ENCODE assay signal across 9 cellular contexts in the genomic region with DNA sequence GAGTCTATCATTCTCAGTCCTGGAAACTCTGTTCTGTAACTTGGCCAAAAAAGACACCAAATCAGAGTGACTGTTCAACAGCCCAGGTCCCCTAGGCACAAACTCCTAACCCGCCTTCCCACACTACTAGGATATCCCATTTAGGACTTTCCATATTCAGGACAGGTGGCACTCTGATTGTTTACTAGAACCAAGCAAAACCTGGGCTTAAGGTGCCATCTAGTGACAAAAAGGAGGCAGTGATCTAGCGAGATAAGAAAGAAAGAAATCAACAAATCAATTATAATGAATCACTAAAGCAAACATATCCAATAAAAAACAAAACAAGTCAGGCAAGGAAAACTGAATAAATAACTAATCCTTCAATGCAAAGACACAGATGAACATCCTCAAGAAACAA.
A peak's percentile ranks its signal among the peaks of the same experiment; 100 is the strongest.
DNase-seq lines count a peak whose midpoint lies in the region; ATAC-seq and TF ChIP-seq lines count a peak whose summit lies in the region.
"Had no signal": no experiment of that assay in that cellular context is flagged by ENCODE, and none has a peak within 500 bp of the region (broad histone marks: within the 10 kb centered on the region; RNA-seq: fewer than 3 reads in every experiment).

No MANE protein-coding gene starts in this region.

- peak; percentile 20 for DNase-seq in activated naive CD4-positive, alpha-beta T cell treated with anti-CD3 and anti-CD28 coated beads for 36 hours
- no peak for DNase-seq in activated naive CD4-positive, alpha-beta T cell (lab: John Stamatoyannopoulos, UW)
- peak; percentile 63 for DNase-seq in NCI-H524 treated with DMSO at 0.1 percent for 48 hours (lab: John Stamatoyannopoulos, UW)
- peak; percentile 11 for DNase-seq in transverse colon

- CTCF ChIA-PET in activated naive CD4-positive, alpha-beta T cell treated with anti-CD3 and anti-CD28 coated beads for 36 hours (lab: Charles Lee): interaction anchor here (0.5 to 1.4 kb wide), 4 partner anchors 11 to 693 kb away, joined by 3 to 4 read pairs (median 4); no protein-coding TSS in a partner anchor

- H3K4me1 ChIP-seq in transverse colon: no peaks in the 10 kb centered on the region

- TF ChIP-seq POLR2A in transverse colon (IDR thresholded peaks at IDR 0.05): no peak

- in situ Hi-C loops in transverse colon (cut with MboI; ENCODE audit: low pct_ligation_motif_present in 1 of 4, low pct_unique_long_range_greater_than_20kb in 1 of 4, low sequenced_read_pairs in 3 of 4): loop anchor here in 2 of 4 donors (25.0 kb wide), 1 partner anchor 751 kb away; no protein-coding TSS in a partner anchor

- peaks cover 12% of the 10 kb centered on the region for H3K9me3 Mint-ChIP-seq in activated naive CD4-positive, alpha-beta T cell treated with anti-CD3 and anti-CD28 coated beads for 36 hours

- H3K4me3 ChIP-seq in transverse colon: no peak overlapping the region

- no peaks in the 10 kb centered on the region for H3K27me3 ChIP-seq in transverse colon

- H3K4me3 Mint-ChIP-seq in activated naive CD4-positive, alpha-beta T cell treated with anti-CD3 and anti-CD28 coated beads for 36 hours: no peak overlapping the region
- H3K4me3 Mint-ChIP-seq: activated T-cell treated with anti-CD3 and anti-CD28 coated beads, Interleukin-2, amount 50 U/mL, for 72 hours had no signal

- no peak overlapping the region for H3K27ac ChIP-seq in transverse colon

- H3K27me3 Mint-ChIP-seq in activated naive CD4-positive, alpha-beta T cell treated with anti-CD3 and anti-CD28 coated beads for 36 hours (ENCODE audit: low read depth): peaks cover 2% of the 10 kb centered on the region

- intact Hi-C loops in activated naive CD4-positive, alpha-beta T cell treated with anti-CD3 and anti-CD28 coated beads for 36 hours (cut with micrococcal nuclease): loop anchor here (1.0 to 5.0 kb wide), 4 partner anchors 432 to 757 kb away; no protein-coding TSS in a partner anchor
- intact Hi-C loops in transverse colon (cut with DNase I; ENCODE audit: low total_unique reads): no loop called here

- 39 to 44% methylated on average over 1 to 2 of the region's 2 CpGs for WGBS in transverse colon (ENCODE audit: low coverage in 1 of 2), 2 donors

- TF ChIP-seq EP300 in transverse colon (IDR thresholded peaks at IDR 0.05; ENCODE audit: low read depth): no peak

- peak; percentile 52 for ATAC-seq in esophagus mucosa
- ATAC-seq in HG03521 (IDR thresholded peaks at IDR 0.05; ENCODE audit: unreplicated experiment): no peak
- ATAC-seq in HG03469 (IDR thresholded peaks at IDR 0.05; ENCODE audit: unreplicated experiment): no peak
- no peak for ATAC-seq in HG02973 (IDR thresholded peaks at IDR 0.05; ENCODE audit: unreplicated experiment)
- ATAC-seq: activated T-cell treated with anti-CD3 and anti-CD28 coated beads, Interleukin-2, amount 50 U/mL, for 72 hours had no signal

- no peak overlapping the region for H3K27ac Mint-ChIP-seq in activated naive CD4-positive, alpha-beta T cell treated with anti-CD3 and anti-CD28 coated beads for 36 hours
- H3K27ac Mint-ChIP-seq: activated T-cell treated with anti-CD3 and anti-CD28 coated beads, Interleukin-2, amount 50 U/mL, for 72 hours had no signal

- TF ChIP-seq CTCF in transverse colon (IDR thresholded peaks at IDR 0.05): peak; percentile 27 to 83 (median 46)

- no peaks in the 10 kb centered on the region for H3K4me1 Mint-ChIP-seq in activated naive CD4-positive, alpha-beta T cell treated with anti-CD3 and anti-CD28 coated beads for 36 hours (ENCODE audit: low read depth)

- H3K36me3 ChIP-seq in transverse colon: no peaks in the 10 kb centered on the region

- peaks cover 6 to 15% of the 10 kb centered on the region in 2 donors for H3K9me3 ChIP-seq in transverse colon

- peaks cover 4% of the 10 kb centered on the region for H3K36me3 Mint-ChIP-seq in activated naive CD4-positive, alpha-beta T cell treated with anti-CD3 and anti-CD28 coated beads for 36 hours (ENCODE audit: low read depth)

Comparison
In these comparisons a context has a peak if more than half of its experiments do, and no peak if none do; other contexts are left out.
1. DNase-seq: peak in activated naive CD4-positive, alpha-beta T cell treated with anti-CD3 and anti-CD28 coated beads for 36 hours (single experiment), NCI-H524 treated with DMSO at 0.1 percent for 48 hours (single experiment) and transverse colon (single experiment); none in activated naive CD4-positive, alpha-beta T cell (0 of 4).